In genomic region chrX:145792281-145792680, GRCh38 we compare ENCODE assay signal across 22 cellular contexts. TPM values are rescaled to one million over a fixed set of nuclear protein-coding genes. Genes with fewer than 3 reads are reported as not detected.
"Had no signal": no experiment of that assay in that cellular context is flagged by ENCODE, and none has a peak within 500 bp of the region (broad histone marks: within the 10 kb centered on the region; RNA-seq: fewer than 3 reads in every experiment).

No MANE protein-coding gene starts in this region.

- ATAC-seq: effector memory CD8-positive, alpha-beta T cell; esophagus mucosa; gastroesophageal sphincter; heart left ventricle; left cardiac atrium; left lung; left ventricle myocardium superior; lower lobe of right lung; mucosa of descending colon had no signal

- DNase-seq: colonic mucosa; cortex of kidney; effector CD8-positive, alpha-beta T cell; effector memory CD8-positive, alpha-beta T cell; endodermal cell; erythroblast; esophagus squamous epithelium; foreskin fibroblast; heart left ventricle; left cardiac atrium; left lung; left ventricle myocardium superior; lower lobe of right lung; mesenchymal stem cell; mucosa of descending colon; naive B cell had no signal

RNA-seq across cellular contexts. Expression of gene SLITRK2, which starts 25.3 kb away (rescaled TPM):
- total RNA-seq: dermis microvascular lymphatic vessel endothelial cell, esophagus mucosa, lung microvascular endothelial cell, myocyte had no signal
- polyA plus RNA-seq: keratinocyte had no signal
